ENCODE assay signal across 8 cellular contexts in genomic region chr9:71010258-71010657, GRCh38.
"Had no signal": no experiment of that assay in that cellular context is flagged by ENCODE, and none has a peak within 500 bp of the region (broad histone marks: within the 10 kb centered on the region; RNA-seq: fewer than 3 reads in every experiment).

No MANE protein-coding gene starts in this region.

- H3K4me3 ChIP-seq: GM12878 had no signal

- ATAC-seq: GM12878 had no signal

- FAIRE-seq: G401.6, GM12878, GM12891, GM12892, GM18507, GM19239 had no signal

- DNase-seq: GDM1, GF-D8 had no signal
